8 cellular contexts compared by ENCODE assay signal in the genomic region with DNA sequence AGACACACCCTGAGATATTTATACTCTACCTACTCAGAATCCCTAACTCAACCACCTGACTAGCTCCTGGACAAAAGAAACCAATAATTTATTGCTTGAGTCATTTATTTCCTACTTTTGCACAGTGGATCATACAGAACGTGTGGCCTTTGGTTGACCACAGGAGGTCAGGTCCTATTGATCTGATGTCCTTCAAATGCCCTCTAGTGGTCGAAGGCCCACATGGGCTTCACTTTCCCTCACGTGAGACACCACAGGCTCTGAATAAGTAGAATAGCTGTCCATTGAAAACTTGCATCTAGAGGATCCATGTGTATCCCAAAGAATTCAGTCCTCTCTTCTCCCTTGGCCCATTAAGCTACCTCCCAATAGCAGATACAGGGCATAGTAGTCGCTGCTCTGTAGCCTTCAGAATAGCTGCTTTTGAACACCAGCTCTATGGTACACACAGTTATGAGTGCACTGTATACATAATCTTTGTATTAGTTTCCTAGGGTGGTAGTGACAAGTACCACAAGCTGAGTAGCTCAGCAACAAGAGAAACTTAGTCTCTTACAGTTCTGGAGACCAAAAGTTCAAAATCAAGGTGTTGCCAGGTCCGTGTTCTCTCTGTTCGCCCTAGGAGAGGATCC.
DNase-seq lines count a peak whose midpoint lies in the region; ATAC-seq and TF ChIP-seq lines count a peak whose summit lies in the region.

No MANE protein-coding gene starts in this region.

- DNase-seq in Ammon's horn (ENCODE audit: low spot score) (peak; percentile 32), NCI-H524 treated with DMSO at 0.1 percent for 48 hours (lab: John Stamatoyannopoulos, UW) (peak; percentile 26), fibroblast of gingiva (ENCODE audit: low read depth) (peak; percentile 4)
- peak; percentile 33 for DNase-seq in stimulated activated CD8-positive, alpha-beta memory T cell treated with anti-CD3 and anti-CD28 coated beads, Interleukin-4, amount 100 ng/mL, for 48 hours

- H3K4me3 ChIP-seq in GM12875 (ENCODE audit: low read depth, low read length) = no peak overlapping the region

- peak; percentile 60 for ATAC-seq in HG02938 (IDR thresholded peaks at IDR 0.05; ENCODE audit: unreplicated experiment)
- ATAC-seq in HG03469 (IDR thresholded peaks at IDR 0.05; ENCODE audit: unreplicated experiment) = no peak
- no peak for ATAC-seq in HG02981 (IDR thresholded peaks at IDR 0.05; ENCODE audit: unreplicated experiment)

- peak; percentile 81 for TF ChIP-seq CTCF in GM12875 (IDR thresholded peaks at IDR 0.05; ENCODE audit: borderline replicate concordance, insufficient read depth, low read depth, low read length)
